In genomic region chr2:32937602-32938450, GRCh38 we compare ENCODE assay signal across 1 cellular context.
TF ChIP-seq lines count a peak whose summit lies in the region.

No MANE protein-coding gene starts in this region.

TF ChIP-seq in HCT116, 20 proteins besides CTCF, POLR2A, EP300 and RAD21 (continued from another document):
- TF ChIP-seq ATF3 (IDR thresholded peaks at IDR 0.05) (no peak), POLR2AphosphoS5 (IDR thresholded peaks at IDR 0.05; ENCODE audit: low read depth, low read length) (no peak), REST (IDR thresholded peaks at IDR 0.05; ENCODE audit: low read depth) (no peak), ZFX (IDR thresholded peaks at IDR 0.05) (no peak), JUND (IDR thresholded peaks at IDR 0.05) (no peak), SRF (IDR thresholded peaks at IDR 0.05; ENCODE audit: low read depth) (no peak; the same call in 1 of the 2 replicates), EZH2 (IDR thresholded peaks at IDR 0.05) (no peak), ZBTB33 (IDR thresholded peaks at IDR 0.05; ENCODE audit: extremely low read depth, insufficient replicate concordance, low read length) (no peak), EGR1 (IDR thresholded peaks at IDR 0.05; ENCODE audit: low read depth) (no peak), EZH2phosphoT487 (IDR thresholded peaks at IDR 0.05; ENCODE audit: borderline replicate concordance) (no peak), SP1 (IDR thresholded peaks at IDR 0.05; ENCODE audit: low read depth) (peak; percentile 61), MAX (IDR thresholded peaks at IDR 0.05) (no peak), CBX3 (IDR thresholded peaks at IDR 0.05; ENCODE audit: low read depth) (0 out of 2 replicates have a peak, but pooled peaks have one; percentile 32), SIN3A (IDR thresholded peaks at IDR 0.05; ENCODE audit: low read depth) (peak; percentile 50; the same call in 1 of the 2 replicates), ZNF274 (IDR thresholded peaks at IDR 0.05; ENCODE audit: low read depth, low read length) (no peak), CEBPB (IDR thresholded peaks at IDR 0.05; ENCODE audit: low read depth) (no peak)
